26 cellular contexts compared by ENCODE assay signal in the genomic region with DNA sequence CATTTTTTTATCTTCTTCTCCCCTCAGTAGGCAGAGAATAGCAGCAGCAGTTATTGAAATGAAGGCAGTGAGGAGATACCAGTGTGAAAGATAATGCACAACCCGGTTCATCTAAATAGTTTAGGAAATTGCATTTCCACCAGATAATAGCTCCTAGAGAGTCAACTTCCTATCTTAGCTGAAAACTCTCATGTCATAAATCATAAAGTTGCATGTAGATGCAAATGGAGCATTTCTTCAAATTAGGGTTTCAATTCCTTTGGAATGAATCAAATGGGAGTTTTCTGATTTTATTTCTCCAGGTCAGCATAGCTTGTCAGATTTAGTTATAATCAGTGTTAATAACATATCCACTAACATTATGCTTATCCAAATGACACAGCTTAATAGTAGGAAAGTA.
"Had no signal": no experiment of that assay in that cellular context is flagged by ENCODE, and none has a peak within 500 bp of the region (broad histone marks: within the 10 kb centered on the region; RNA-seq: fewer than 3 reads in every experiment).

No MANE protein-coding gene starts in this region.

- H3K4me3 ChIP-seq: stomach, suprapubic skin, testis, thoracic aorta, thyroid gland, tibial artery, tibial nerve, transverse colon, upper lobe of left lung, upper lobe of right lung, uterus, vagina had no signal

- H3K4me1 ChIP-seq: suprapubic skin, testis, thyroid gland, tibial artery, transverse colon, upper lobe of left lung, upper lobe of right lung, uterus, vagina had no signal

- H3K9me3 ChIP-seq: stomach, suprapubic skin, testis, thoracic aorta, thyroid gland, tibial artery, tibial nerve, transverse colon, upper lobe of left lung, upper lobe of right lung, uterus, vagina had no signal

- DNase-seq: stimulated activated CD4-positive, alpha-beta T cell treated with anti-CD3 and anti-CD28 coated beads, Interleukin-2, amount 100 ng/mL, for 48 hours; stimulated activated CD4-positive, alpha-beta T cell treated with anti-CD3 and anti-CD28 coated beads, Interleukin-4, amount 100 ng/mL, for 1 hour; stimulated activated CD4-positive, alpha-beta T cell treated with anti-CD3 and anti-CD28 coated beads, Interleukin-4, amount 100 ng/mL, for 24 hours; stimulated activated CD4-positive, alpha-beta T cell treated with anti-CD3 and anti-CD28 coated beads, Interleukin-4, amount 100 ng/mL, for 4 hours; stimulated activated CD8-positive, alpha-beta memory T cell treated with anti-CD3 and anti-CD28 coated beads, Interleukin-4, amount 100 ng/mL, for 48 hours; stimulated activated naive B cell treated with anti-CD40 and anti-IgM and Interleukin-4, amounts not matched to agents 10 μg/mL and 1 μg/mL and 100 μg/mL, for 72 hours; stimulated activated naive CD4-positive, alpha-beta T cell; stimulated activated naive CD4-positive, alpha-beta T cell treated with Interleukin-2 at 50 U/mL for 16 hours; stimulated activated naive CD8-positive, alpha-beta T cell treated with anti-CD3 and anti-CD28 coated beads, Interleukin-15, amount 100 ng/mL, for 72 hours; stimulated activated naive CD8-positive, alpha-beta T cell treated with anti-CD3 and anti-CD28 coated beads, Interleukin-15, Interleukin-2, amounts not matched to agents 100 U/mL and 50 U/mL, for 24 hours; stomach; substantia nigra; testis; thyroid gland; tibial artery; transverse colon; trophoblast cell; upper lobe of left lung; upper lobe of right lung; uterus had no signal

- ATAC-seq: stimulated activated effector memory CD8-positive, alpha-beta T cell treated with anti-CD3 and anti-CD28 coated beads, Interleukin-12 subunit alpha, Interleukin-12 subunit beta, amount 100 ng/mL, for 72 hours; stimulated activated memory B cell treated with anti-CD40 and anti-IgM and Interleukin-4, amounts not matched to agents 10 μg/mL and 1 μg/mL and 100 μg/mL, for 72 hours; stimulated activated naive B cell treated with anti-CD40 and anti-IgM and Interleukin-4, amounts not matched to agents 10 μg/mL and 1 μg/mL and 100 μg/mL, for 72 hours; stimulated activated naive CD8-positive, alpha-beta T cell treated with anti-CD3 and anti-CD28 coated beads, Interleukin-15, amount 100 ng/mL, for 72 hours; stimulated activated naive CD8-positive, alpha-beta T cell treated with anti-CD3 and anti-CD28 coated beads, Interleukin-15, Interleukin-2, amounts not matched to agents 100 U/mL and 50 U/mL, for 24 hours; upper lobe of right lung had no signal

- H3K36me3 ChIP-seq: stomach, suprapubic skin, thoracic aorta, thyroid gland, tibial artery, tibial nerve, transverse colon, upper lobe of left lung, upper lobe of right lung, uterus, vagina had no signal

- H3K27ac ChIP-seq: stomach, suprapubic skin, testis, thoracic aorta, thyroid gland, tibial artery, tibial nerve, transverse colon, upper lobe of left lung, upper lobe of right lung, uterus, vagina had no signal

- H3K27me3 ChIP-seq: stomach, suprapubic skin, testis, thyroid gland, tibial artery, tibial nerve, transverse colon, upper lobe of left lung, upper lobe of right lung, uterus, vagina had no signal
